In the genomic region with DNA sequence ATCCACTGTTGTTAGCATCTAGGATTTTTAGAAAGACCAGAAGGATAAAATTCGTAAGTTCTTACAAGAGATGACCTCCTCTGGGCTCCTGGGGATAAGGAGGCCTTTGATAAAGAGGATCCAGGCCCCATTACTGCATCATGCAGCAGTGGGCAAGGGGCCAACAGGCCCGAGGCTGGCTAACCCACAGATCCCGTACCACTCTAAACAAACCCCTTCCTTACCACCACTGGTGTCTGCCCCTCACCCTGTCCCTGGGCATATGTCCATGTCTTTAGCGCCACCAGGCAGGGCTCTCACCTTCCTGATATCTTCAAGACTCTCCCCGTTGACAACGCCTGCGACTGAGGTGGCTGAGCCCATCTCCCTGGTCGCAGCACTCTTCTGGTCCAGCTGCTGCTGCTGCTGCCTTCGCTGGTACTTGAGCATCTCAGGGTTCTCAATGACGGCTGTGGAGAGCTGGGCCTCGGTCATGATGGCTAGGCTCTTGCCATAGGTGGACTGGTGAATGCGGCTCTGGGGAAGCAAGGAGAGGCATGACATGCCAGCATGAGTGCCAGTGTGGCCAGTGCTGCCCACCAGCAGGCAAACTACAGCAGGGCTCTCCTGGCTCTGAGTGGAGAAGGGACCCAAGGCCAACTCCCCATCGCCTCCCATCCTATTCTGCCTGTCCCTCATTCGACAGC, we compare ENCODE assay signal across 4 cellular contexts.
TF ChIP-seq lines count a peak whose summit lies in the region.

No MANE protein-coding gene starts in this region.

TF ChIP-seq in SK-N-SH, 30 proteins besides CTCF, POLR2A, EP300 and RAD21:
- TF ChIP-seq, protein P1, sequence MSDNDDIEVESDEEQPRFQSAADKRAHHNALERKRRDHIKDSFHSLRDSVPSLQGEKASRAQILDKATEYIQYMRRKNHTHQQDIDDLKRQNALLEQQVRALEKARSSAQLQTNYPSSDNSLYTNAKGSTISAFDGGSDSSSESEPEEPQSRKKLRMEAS (IDR thresholded peaks at IDR 0.05; ENCODE audit: low read depth), result no peak
- TF ChIP-seq POLR2AphosphoS5 (IDR thresholded peaks at IDR 0.05; ENCODE audit: low read depth, low read length), result no peak
- no peak for TF ChIP-seq YY1 (IDR thresholded peaks at IDR 0.05; ENCODE audit: low read depth)
- no peak for TF ChIP-seq NFIC (IDR thresholded peaks at IDR 0.05; ENCODE audit: borderline replicate concordance)
- no peak for TF ChIP-seq MEF2A (IDR thresholded peaks at IDR 0.05; ENCODE audit: borderline replicate concordance, low read depth)
- no peak for TF ChIP-seq SMC3 (IDR thresholded peaks at IDR 0.05; ENCODE audit: low read depth, low read length)
- TF ChIP-seq FOXM1 (IDR thresholded peaks at IDR 0.05; ENCODE audit: low read depth), result no peak

TF ChIP-seq in SK-N-SH treated with all-trans-retinoic acid at 6 μM for 48 hours, 23 proteins besides CTCF, POLR2A, EP300 and RAD21:
- TF ChIP-seq BACH2 (CRISPR knock-in tag; IDR thresholded peaks at IDR 0.05; ENCODE audit: borderline replicate concordance) (no peak), ZNF70 (CRISPR knock-in tag; IDR thresholded peaks at IDR 0.05) (no peak), TOX (CRISPR knock-in tag; IDR thresholded peaks at IDR 0.05; ENCODE audit: borderline replicate concordance) (no peak), SNAI2 (CRISPR knock-in tag; IDR thresholded peaks at IDR 0.05) (no peak), CSDC2 (CRISPR knock-in tag; IDR thresholded peaks at IDR 0.05) (no peak), PPARA (CRISPR knock-in tag; IDR thresholded peaks at IDR 0.05; ENCODE audit: borderline replicate concordance) (no peak), ZNF565 (CRISPR knock-in tag; conservative IDR thresholded peaks at IDR 0.05; ENCODE audit: low read depth) (no peak), OSR1 (CRISPR knock-in tag; IDR thresholded peaks at IDR 0.05) (no peak), ZFP3 (CRISPR knock-in tag; IDR thresholded peaks at IDR 0.05) (no peak), ZC3H10 (CRISPR knock-in tag; IDR thresholded peaks at IDR 0.05) (no peak), TCF4 (CRISPR knock-in tag; IDR thresholded peaks at IDR 0.05; ENCODE audit: borderline replicate concordance) (no peak), ZFP30 (CRISPR knock-in tag; IDR thresholded peaks at IDR 0.05) (no peak), GLIS3 (CRISPR knock-in tag; IDR thresholded peaks at IDR 0.05) (no peak), ZNF8 (CRISPR knock-in tag; IDR thresholded peaks at IDR 0.05) (no peak), ESRRG (CRISPR knock-in tag; IDR thresholded peaks at IDR 0.05) (no peak), ARNTL (CRISPR knock-in tag; IDR thresholded peaks at IDR 0.05; ENCODE audit: borderline replicate concordance, low read depth) (no peak)
- TF ChIP-seq, protein P2, sequence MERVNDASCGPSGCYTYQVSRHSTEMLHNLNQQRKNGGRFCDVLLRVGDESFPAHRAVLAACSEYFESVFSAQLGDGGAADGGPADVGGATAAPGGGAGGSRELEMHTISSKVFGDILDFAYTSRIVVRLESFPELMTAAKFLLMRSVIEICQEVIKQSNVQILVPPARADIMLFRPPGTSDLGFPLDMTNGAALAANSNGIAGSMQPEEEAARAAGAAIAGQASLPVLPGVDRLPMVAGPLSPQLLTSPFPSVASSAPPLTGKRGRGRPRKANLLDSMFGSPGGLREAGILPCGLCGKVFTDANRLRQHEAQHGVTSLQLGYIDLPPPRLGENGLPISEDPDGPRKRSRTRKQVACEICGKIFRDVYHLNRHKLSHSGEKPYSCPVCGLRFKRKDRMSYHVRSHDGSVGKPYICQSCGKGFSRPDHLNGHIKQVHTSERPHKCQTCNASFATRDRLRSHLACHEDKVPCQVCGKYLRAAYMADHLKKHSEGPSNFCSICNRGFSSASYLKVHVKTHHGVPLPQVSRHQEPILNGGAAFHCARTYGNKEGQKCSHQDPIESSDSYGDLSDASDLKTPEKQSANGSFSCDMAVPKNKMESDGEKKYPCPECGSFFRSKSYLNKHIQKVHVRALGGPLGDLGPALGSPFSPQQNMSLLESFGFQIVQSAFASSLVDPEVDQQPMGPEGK (CRISPR knock-in tag; IDR thresholded peaks at IDR 0.05; ENCODE audit: borderline replicate concordance), result no peak
- TF ChIP-seq, protein P3, sequence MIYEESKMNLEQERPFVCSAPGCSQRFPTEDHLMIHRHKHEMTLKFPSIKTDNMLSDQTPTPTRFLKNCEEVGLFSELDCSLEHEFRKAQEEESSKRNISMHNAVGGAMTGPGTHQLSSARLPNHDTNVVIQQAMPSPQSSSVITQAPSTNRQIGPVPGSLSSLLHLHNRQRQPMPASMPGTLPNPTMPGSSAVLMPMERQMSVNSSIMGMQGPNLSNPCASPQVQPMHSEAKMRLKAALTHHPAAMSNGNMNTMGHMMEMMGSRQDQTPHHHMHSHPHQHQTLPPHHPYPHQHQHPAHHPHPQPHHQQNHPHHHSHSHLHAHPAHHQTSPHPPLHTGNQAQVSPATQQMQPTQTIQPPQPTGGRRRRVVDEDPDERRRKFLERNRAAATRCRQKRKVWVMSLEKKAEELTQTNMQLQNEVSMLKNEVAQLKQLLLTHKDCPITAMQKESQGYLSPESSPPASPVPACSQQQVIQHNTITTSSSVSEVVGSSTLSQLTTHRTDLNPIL (CRISPR knock-in tag; IDR thresholded peaks at IDR 0.05; ENCODE audit: low read depth), result no peak

TF ChIP-seq in K562, 482 proteins besides CTCF, POLR2A, EP300 and RAD21 (continues in another document):
- TF ChIP-seq NFIC (IDR thresholded peaks at IDR 0.05) (peak; percentile 55), RB1 (IDR thresholded peaks at IDR 0.05; ENCODE audit: low read depth) (no peak), KAT8 (IDR thresholded peaks at IDR 0.05; ENCODE audit: low read depth) (no peak), POLR2AphosphoS5 (IDR thresholded peaks at IDR 0.05; ENCODE audit: control insufficient read depth, insufficient read depth, low read depth, low read length) (peak; percentile 7; the same call in 1 of the 2 replicates), NR3C1 (CRISPR knock-in tag; IDR thresholded peaks at IDR 0.05) (no peak), BCL6 (CRISPR knock-in tag; IDR thresholded peaks at IDR 0.05) (no peak), CC2D1A (IDR thresholded peaks at IDR 0.05) (no peak), FUS (optimal IDR thresholded peaks at IDR 0.05; ENCODE audit: low read depth, low read length) (no peak), RBM22 (IDR thresholded peaks at IDR 0.05; ENCODE audit: low read depth, low read length, poor library complexity, severe bottlenecking) (peak; percentile 25), ZNF143 (CRISPR knock-in tag; IDR thresholded peaks at IDR 0.05) (no peak; the same call in 1 of the 2 replicates)
- TF ChIP-seq, protein P4, sequence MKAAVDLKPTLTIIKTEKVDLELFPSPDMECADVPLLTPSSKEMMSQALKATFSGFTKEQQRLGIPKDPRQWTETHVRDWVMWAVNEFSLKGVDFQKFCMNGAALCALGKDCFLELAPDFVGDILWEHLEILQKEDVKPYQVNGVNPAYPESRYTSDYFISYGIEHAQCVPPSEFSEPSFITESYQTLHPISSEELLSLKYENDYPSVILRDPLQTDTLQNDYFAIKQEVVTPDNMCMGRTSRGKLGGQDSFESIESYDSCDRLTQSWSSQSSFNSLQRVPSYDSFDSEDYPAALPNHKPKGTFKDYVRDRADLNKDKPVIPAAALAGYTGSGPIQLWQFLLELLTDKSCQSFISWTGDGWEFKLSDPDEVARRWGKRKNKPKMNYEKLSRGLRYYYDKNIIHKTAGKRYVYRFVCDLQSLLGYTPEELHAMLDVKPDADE (conservative IDR thresholded peaks at IDR 0.05; ENCODE audit: control insufficient read depth, low read depth, low read length), result 0 out of 2 replicates have a peak, but pooled peaks have one; percentile 28
- TF ChIP-seq, protein P5, sequence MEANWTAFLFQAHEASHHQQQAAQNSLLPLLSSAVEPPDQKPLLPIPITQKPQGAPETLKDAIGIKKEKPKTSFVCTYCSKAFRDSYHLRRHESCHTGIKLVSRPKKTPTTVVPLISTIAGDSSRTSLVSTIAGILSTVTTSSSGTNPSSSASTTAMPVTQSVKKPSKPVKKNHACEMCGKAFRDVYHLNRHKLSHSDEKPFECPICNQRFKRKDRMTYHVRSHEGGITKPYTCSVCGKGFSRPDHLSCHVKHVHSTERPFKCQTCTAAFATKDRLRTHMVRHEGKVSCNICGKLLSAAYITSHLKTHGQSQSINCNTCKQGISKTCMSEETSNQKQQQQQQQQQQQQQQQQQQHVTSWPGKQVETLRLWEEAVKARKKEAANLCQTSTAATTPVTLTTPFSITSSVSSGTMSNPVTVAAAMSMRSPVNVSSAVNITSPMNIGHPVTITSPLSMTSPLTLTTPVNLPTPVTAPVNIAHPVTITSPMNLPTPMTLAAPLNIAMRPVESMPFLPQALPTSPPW (CRISPR knock-in tag; IDR thresholded peaks at IDR 0.05), result no peak
- TF ChIP-seq, protein P6, sequence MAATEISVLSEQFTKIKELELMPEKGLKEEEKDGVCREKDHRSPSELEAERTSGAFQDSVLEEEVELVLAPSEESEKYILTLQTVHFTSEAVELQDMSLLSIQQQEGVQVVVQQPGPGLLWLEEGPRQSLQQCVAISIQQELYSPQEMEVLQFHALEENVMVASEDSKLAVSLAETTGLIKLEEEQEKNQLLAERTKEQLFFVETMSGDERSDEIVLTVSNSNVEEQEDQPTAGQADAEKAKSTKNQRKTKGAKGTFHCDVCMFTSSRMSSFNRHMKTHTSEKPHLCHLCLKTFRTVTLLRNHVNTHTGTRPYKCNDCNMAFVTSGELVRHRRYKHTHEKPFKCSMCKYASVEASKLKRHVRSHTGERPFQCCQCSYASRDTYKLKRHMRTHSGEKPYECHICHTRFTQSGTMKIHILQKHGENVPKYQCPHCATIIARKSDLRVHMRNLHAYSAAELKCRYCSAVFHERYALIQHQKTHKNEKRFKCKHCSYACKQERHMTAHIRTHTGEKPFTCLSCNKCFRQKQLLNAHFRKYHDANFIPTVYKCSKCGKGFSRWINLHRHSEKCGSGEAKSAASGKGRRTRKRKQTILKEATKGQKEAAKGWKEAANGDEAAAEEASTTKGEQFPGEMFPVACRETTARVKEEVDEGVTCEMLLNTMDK (IDR thresholded peaks at IDR 0.05; ENCODE audit: borderline replicate concordance, insufficient read depth, low read depth, low read length, poor library complexity, severe bottlenecking), result no peak
- TF ChIP-seq, protein P7, sequence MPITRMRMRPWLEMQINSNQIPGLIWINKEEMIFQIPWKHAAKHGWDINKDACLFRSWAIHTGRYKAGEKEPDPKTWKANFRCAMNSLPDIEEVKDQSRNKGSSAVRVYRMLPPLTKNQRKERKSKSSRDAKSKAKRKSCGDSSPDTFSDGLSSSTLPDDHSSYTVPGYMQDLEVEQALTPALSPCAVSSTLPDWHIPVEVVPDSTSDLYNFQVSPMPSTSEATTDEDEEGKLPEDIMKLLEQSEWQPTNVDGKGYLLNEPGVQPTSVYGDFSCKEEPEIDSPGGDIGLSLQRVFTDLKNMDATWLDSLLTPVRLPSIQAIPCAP (CRISPR knock-in tag; IDR thresholded peaks at IDR 0.05; ENCODE audit: borderline replicate concordance), result no peak

TF ChIP-seq in HepG2, 621 proteins besides CTCF, POLR2A, EP300 and RAD21:
- TF ChIP-seq MEF2D (CRISPR knock-in tag; IDR thresholded peaks at IDR 0.05), result no peak
- TF ChIP-seq AGO2 (optimal IDR thresholded peaks at IDR 0.05; ENCODE audit: low read depth, low read length), result peak; percentile 36
- no peak for TF ChIP-seq ZNF569 (CRISPR knock-in tag; IDR thresholded peaks at IDR 0.05; ENCODE audit: borderline replicate concordance)
- TF ChIP-seq, protein P8, sequence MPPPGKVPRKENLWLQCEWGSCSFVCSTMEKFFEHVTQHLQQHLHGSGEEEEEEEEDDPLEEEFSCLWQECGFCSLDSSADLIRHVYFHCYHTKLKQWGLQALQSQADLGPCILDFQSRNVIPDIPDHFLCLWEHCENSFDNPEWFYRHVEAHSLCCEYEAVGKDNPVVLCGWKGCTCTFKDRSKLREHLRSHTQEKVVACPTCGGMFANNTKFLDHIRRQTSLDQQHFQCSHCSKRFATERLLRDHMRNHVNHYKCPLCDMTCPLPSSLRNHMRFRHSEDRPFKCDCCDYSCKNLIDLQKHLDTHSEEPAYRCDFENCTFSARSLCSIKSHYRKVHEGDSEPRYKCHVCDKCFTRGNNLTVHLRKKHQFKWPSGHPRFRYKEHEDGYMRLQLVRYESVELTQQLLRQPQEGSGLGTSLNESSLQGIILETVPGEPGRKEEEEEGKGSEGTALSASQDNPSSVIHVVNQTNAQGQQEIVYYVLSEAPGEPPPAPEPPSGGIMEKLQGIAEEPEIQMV (CRISPR knock-in tag; IDR thresholded peaks at IDR 0.05; ENCODE audit: low read depth), result no peak
- TF ChIP-seq ZIK1 (CRISPR knock-in tag; IDR thresholded peaks at IDR 0.05; ENCODE audit: borderline replicate concordance, low read depth), result no peak
